In genomic region chr6:105087571-105088211, GRCh38 we compare ENCODE assay signal across 8 cellular contexts.
A peak's percentile ranks its signal among the peaks of the same experiment; 100 is the strongest.
DNase-seq lines count a peak whose midpoint lies in the region; ATAC-seq, FAIRE-seq and TF ChIP-seq lines count a peak whose summit lies in the region.

No MANE protein-coding gene starts in this region.

- no peak overlapping the region for H4K8ac ChIP-seq in H1 (ENCODE audit: extremely low read depth, insufficient read depth, low read length)

- H4K20me1 ChIP-seq in H1 (replicated peaks in 1 of 2; ENCODE audit: control insufficient read depth in 1 of 2, insufficient read depth in 2 of 2, low read length in 2 of 2) = no peaks in the 10 kb centered on the region

- H3K27me3 ChIP-seq in Peyer's patch (no peaks in the 10 kb centered on the region), H1 (replicated peaks in 1 of 4; ENCODE audit: control insufficient read depth in 3 of 4, extremely low read depth in 1 of 4, insufficient read depth in 3 of 4, low read length in 3 of 4) (no peaks in the 10 kb centered on the region)

- H3K27ac ChIP-seq in Peyer's patch = no peak overlapping the region
- H3K27ac ChIP-seq in H1 (ENCODE audit: low read depth, low read length) = no peak overlapping the region

- H3K4me3 ChIP-seq in Peyer's patch = no peak overlapping the region
- no peak overlapping the region for H3K4me3 ChIP-seq in H1 (ENCODE audit: extremely low read depth in 1 of 4, insufficient read depth in 2 of 4, low read depth in 3 of 4, low read length in 4 of 4)

- H2BK12ac ChIP-seq in H1 (ENCODE audit: low read depth, low read length) = no peak overlapping the region

- no peaks in the 10 kb centered on the region for H3K23me2 ChIP-seq in H1 (ENCODE audit: low read depth, low read length)

- ATAC-seq in GM19455 (IDR thresholded peaks at IDR 0.05; ENCODE audit: unreplicated experiment) (peak; percentile 60), HG02938 (IDR thresholded peaks at IDR 0.05; ENCODE audit: unreplicated experiment) (no peak)

- H3K18ac ChIP-seq in H1 (ENCODE audit: extremely low read depth, low read length) = no peak overlapping the region

- no peak overlapping the region for H2BK15ac ChIP-seq in H1 (ENCODE audit: low read length)

- H3K4me2 ChIP-seq in H1 (ENCODE audit: insufficient read depth in 1 of 2, low read depth in 2 of 2, low read length in 2 of 2) = no peak overlapping the region

- peak; percentile 98 for FAIRE-seq in H1 (lab: Jason Lieb, UNC)

- H2AFZ ChIP-seq in H1 (ENCODE audit: low read length) = no peak overlapping the region

- H2BK20ac ChIP-seq in H1 (ENCODE audit: low read length) = no peak overlapping the region

- CTCF ChIA-PET in H1 (lab: Charles Lee; ENCODE audit: partially characterized antibody) = interaction anchor here (0.6 to 5.1 kb wide), 71 partner anchors 8 to 386 kb away, joined by 3 to 37 read pairs (median 4); partner anchors contain the start of genes HACE1 and PREP

- H3K4me1 ChIP-seq in Peyer's patch (no peaks in the 10 kb centered on the region), H1 (replicated peaks in 1 of 4; ENCODE audit: control insufficient read depth in 3 of 4, insufficient read depth in 4 of 4, low read length in 3 of 4) (no peaks in the 10 kb centered on the region)

- POLR2A ChIA-PET in H1 (lab: Charles Lee; ENCODE audit: partially characterized antibody) = interaction anchor here (1.0 to 1.2 kb wide), 2 partner anchors 112 to 126 kb away, joined by 3 read pairs; no protein-coding TSS in a partner anchor

- peak; percentile 9 to 34 for DNase-seq in SHP77 (lab: John Stamatoyannopoulos, UW)
- DNase-seq in SHP77 treated with DMSO at 0.1 percent for 48 hours (lab: John Stamatoyannopoulos, UW) = no peak
- DNase-seq in LHCN-M2 (ENCODE audit: low read depth) = peak; percentile 37
- peak in 1 of 3 donors; percentile 61 for DNase-seq in Peyer's patch
- DNase-seq in H1 (ENCODE audit: low read depth in 1 of 2, low spot score in 2 of 2) = no peak
- peak; percentile 76 for DNase-seq in midbrain (lab: John Stamatoyannopoulos, UW)

- TF ChIP-seq RAD21 in H1 (IDR thresholded peaks at IDR 0.05 in 1 of 2, conservative IDR thresholded peaks at IDR 0.05 in 1 of 2; ENCODE audit: low read depth in 2 of 2, low read length in 2 of 2) = peak; percentile 89 to 90

- no peak overlapping the region for H4K91ac ChIP-seq in H1 (replicated peaks; ENCODE audit: insufficient read length, low read length)

- no peak overlapping the region for H2BK120ac ChIP-seq in H1 (replicated peaks; ENCODE audit: low read depth, low read length)

- H3K36me3 ChIP-seq in Peyer's patch (no peaks in the 10 kb centered on the region), H1 (ENCODE audit: control insufficient read depth in 2 of 4, insufficient read depth in 4 of 4, low read length in 3 of 4) (peaks cover 0 to 3% (median 0%) of the 10 kb centered on the region in 4 experiments; a peak in 1 of 8 replicates)

- H3K56ac ChIP-seq in H1 (replicated peaks; ENCODE audit: insufficient read length, low read depth, low read length) = no peak overlapping the region

- TF ChIP-seq CTCF in Peyer's patch (IDR thresholded peaks at IDR 0.05) = peak; percentile 59 to 90 (median 82)
- peak in 2 of 3 experiments; percentile 55 to 74; a peak in 2 of 4 replicates for TF ChIP-seq CTCF in H1 (IDR thresholded peaks at IDR 0.05; ENCODE audit: control extremely low read depth in 1 of 3, insufficient read depth in 1 of 3, low read depth in 1 of 3, low read length in 3 of 3)

- H3K4ac ChIP-seq in H1 (replicated peaks; ENCODE audit: insufficient read length, low read depth, low read length) = no peak overlapping the region

- H3K9ac ChIP-seq in H1 (replicated peaks in 1 of 4; ENCODE audit: extremely low read depth in 1 of 4, low read depth in 3 of 4, low read length in 3 of 4) = no peak overlapping the region

- H3K9me3 ChIP-seq in Peyer's patch = no peaks in the 10 kb centered on the region
- no peaks in the 10 kb centered on the region for H3K9me3 ChIP-seq in H1 (ENCODE audit: insufficient read depth in 2 of 2, low read depth in 1 of 2, low read length in 1 of 2)

- no peak overlapping the region for H2BK5ac ChIP-seq in H1 (ENCODE audit: low read depth, low read length)

- no peak overlapping the region for H3K14ac ChIP-seq in H1 (ENCODE audit: insufficient read length)

- no peak overlapping the region for H2AK5ac ChIP-seq in H1 (ENCODE audit: low read depth, low read length)

- no peaks in the 10 kb centered on the region for H3K79me1 ChIP-seq in H1 (ENCODE audit: low read depth, low read length)

- H3K79me2 ChIP-seq in H1 (ENCODE audit: control insufficient read depth in 1 of 2, insufficient read depth in 2 of 2, low read length in 2 of 2) = no peaks in the 10 kb centered on the region

- no peak overlapping the region for H4K5ac ChIP-seq in H1 (ENCODE audit: insufficient read length, low read depth, low read length)

- no peak overlapping the region for H3K23ac ChIP-seq in H1 (ENCODE audit: insufficient read length)

- TF ChIP-seq POLR2A in Peyer's patch (IDR thresholded peaks at IDR 0.05) = no peak
- TF ChIP-seq POLR2A in H1 (IDR thresholded peaks at IDR 0.05; ENCODE audit: control extremely low read depth in 1 of 2, low read depth in 2 of 2, low read length in 2 of 2) = no peak

- WGBS in H1 (ENCODE audit: extremely low coverage in 1 of 2, insufficient coverage in 1 of 2, insufficient read length in 1 of 2, insufficient replicate concordance in 2 of 2, low coverage in 1 of 2, low lambda C conversion rate in 2 of 2, missing lambda C conversion rate in 1 of 2), 2 experiments = 29% methylated on average over 1 of the region's 1 CpG; no CpG with 5 or more reads in 1 of the 2 experiments

- no peak for TF ChIP-seq EP300 in H1 (IDR thresholded peaks at IDR 0.05; ENCODE audit: borderline replicate concordance in 1 of 2, low read depth in 2 of 2, low read length in 2 of 2)

TF ChIP-seq in H1, 55 proteins besides CTCF, POLR2A, EP300 and RAD21:
- TF ChIP-seq SP4 (IDR thresholded peaks at IDR 0.05; ENCODE audit: low read length) (no peak), TBP (IDR thresholded peaks at IDR 0.05; ENCODE audit: low read depth, low read length) (no peak), BCL11A (IDR thresholded peaks at IDR 0.05; ENCODE audit: low read depth in 2 of 2, low read length in 2 of 2) (no peak)

Comparison
In these comparisons a context has a peak if more than half of its experiments do, and no peak if none do; other contexts are left out.
1. DNase-seq: peak in SHP77 (2 of 2), LHCN-M2 (single experiment) and midbrain (single experiment); none in SHP77 treated with DMSO at 0.1 percent for 48 hours (single experiment) and H1 (0 of 2).